In the genomic region with DNA sequence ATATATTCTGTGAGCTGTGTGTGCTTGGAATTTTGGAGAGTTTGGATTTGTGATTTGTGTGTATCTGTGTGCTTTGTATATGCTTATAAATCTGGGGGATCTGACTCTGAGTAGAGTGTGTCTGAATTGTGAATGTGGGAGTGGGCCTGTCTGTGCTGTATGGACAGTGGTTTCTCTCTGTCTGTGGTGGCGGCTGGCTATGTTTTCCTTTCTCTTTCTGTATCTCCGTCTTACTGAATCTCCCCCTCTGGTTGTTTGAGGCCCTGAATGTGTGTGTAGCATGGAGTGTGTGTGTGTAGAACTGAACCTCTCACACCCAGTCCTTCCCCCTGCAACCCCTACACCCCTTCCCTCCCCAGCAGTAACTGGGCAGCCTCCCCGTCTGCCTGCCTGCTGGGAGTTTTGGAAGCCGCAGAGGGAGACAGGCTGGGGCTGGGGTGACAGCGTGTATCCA, we compare ENCODE assay signal across 8 cellular contexts. TPM values are rescaled to one million over a fixed set of nuclear protein-coding genes. Genes with fewer than 3 reads are reported as not detected.
A peak's percentile ranks its signal among the peaks of the same experiment; 100 is the strongest.
DNase-seq lines count a peak whose midpoint lies in the region; ATAC-seq and TF ChIP-seq lines count a peak whose summit lies in the region.

No MANE protein-coding gene starts in this region.

- no peak for DNase-seq in activated T-cell treated with anti-CD3 and anti-CD28 coated beads, Interleukin-2, amount 50 U/mL, for 24 hours
- DNase-seq in activated T-cell treated with anti-CD3 and anti-CD28 coated beads, Interleukin-2, amount 50 U/mL, for 48 hours = no peak
- DNase-seq in effector memory CD8-positive, alpha-beta T cell = no peak
- no peak for DNase-seq in osteocyte (ENCODE audit: extremely low spot score, unreplicated experiment)
- no peak for DNase-seq in activated CD4-positive, alpha-beta T cell treated with anti-CD3 and anti-CD28 coated beads, Interleukin-2, amount 50 U/mL, for 1 hour
- no peak for DNase-seq in activated CD4-positive, alpha-beta T cell treated with anti-CD3 and anti-CD28 coated beads for 36 hours
- no peak for DNase-seq in activated CD4-positive, alpha-beta T cell treated with anti-CD3 and anti-CD28 coated beads for 1 hour

- peaks cover 43% of the 10 kb centered on the region for H3K4me1 Mint-ChIP-seq in activated T-cell treated with anti-CD3 and anti-CD28 coated beads, Interleukin-2, amount 50 U/mL, for 24 hours (ENCODE audit: low read depth)
- H3K4me1 Mint-ChIP-seq in effector memory CD8-positive, alpha-beta T cell (ENCODE audit: low read depth in 2 of 2) = peaks cover 38 to 52% of the 10 kb centered on the region in 2 donors
- peaks cover 63% of the 10 kb centered on the region for H3K4me1 Mint-ChIP-seq in osteocyte (ENCODE audit: unreplicated experiment)
- H3K4me1 Mint-ChIP-seq in activated CD4-positive, alpha-beta T cell treated with anti-CD3 and anti-CD28 coated beads for 36 hours = peaks cover 30% of the 10 kb centered on the region

- intact Hi-C loops in activated CD4-positive, alpha-beta T cell treated with anti-CD3 and anti-CD28 coated beads for 36 hours (cut with DNase I, micrococcal nuclease) = loop anchor here in 1 of 2 experiments (2.0 kb wide), 1 partner anchor 16 kb away; no protein-coding TSS in a partner anchor

- H3K27ac Mint-ChIP-seq in activated T-cell treated with anti-CD3 and anti-CD28 coated beads, Interleukin-2, amount 50 U/mL, for 24 hours = peak overlapping the region; percentile 27
- H3K27ac Mint-ChIP-seq in effector memory CD8-positive, alpha-beta T cell = peak overlapping the region; percentile 3 to 62
- peak overlapping the region; percentile 95 for H3K27ac Mint-ChIP-seq in osteocyte (ENCODE audit: unreplicated experiment)
- no peak overlapping the region for H3K27ac Mint-ChIP-seq in activated CD4-positive, alpha-beta T cell treated with anti-CD3 and anti-CD28 coated beads for 36 hours

- peak; percentile 21 for ATAC-seq in HG03571 (IDR thresholded peaks at IDR 0.05; ENCODE audit: unreplicated experiment)
- peak; percentile 45 for ATAC-seq in effector memory CD8-positive, alpha-beta T cell (replicated peaks)
- ATAC-seq in activated CD4-positive, alpha-beta T cell treated with anti-CD3 and anti-CD28 coated beads for 36 hours = no peak

- TF ChIP-seq CTCF in osteocyte (IDR thresholded peaks at IDR 0.05) = no peak

- H3K4me3 Mint-ChIP-seq in activated T-cell treated with anti-CD3 and anti-CD28 coated beads, Interleukin-2, amount 50 U/mL, for 24 hours = no peak overlapping the region
- H3K4me3 Mint-ChIP-seq in effector memory CD8-positive, alpha-beta T cell = peak overlapping the region; percentile 57 to 98
- peak overlapping the region; percentile 99 for H3K4me3 Mint-ChIP-seq in osteocyte (ENCODE audit: unreplicated experiment)
- H3K4me3 Mint-ChIP-seq in activated CD4-positive, alpha-beta T cell treated with anti-CD3 and anti-CD28 coated beads for 36 hours = no peak overlapping the region

- H3K9me3 Mint-ChIP-seq in activated T-cell treated with anti-CD3 and anti-CD28 coated beads, Interleukin-2, amount 50 U/mL, for 24 hours = no peaks in the 10 kb centered on the region
- H3K9me3 Mint-ChIP-seq in effector memory CD8-positive, alpha-beta T cell = no peaks in the 10 kb centered on the region
- no peaks in the 10 kb centered on the region for H3K9me3 Mint-ChIP-seq in osteocyte (ENCODE audit: unreplicated experiment)
- no peaks in the 10 kb centered on the region for H3K9me3 Mint-ChIP-seq in activated CD4-positive, alpha-beta T cell treated with anti-CD3 and anti-CD28 coated beads for 36 hours (ENCODE audit: low read depth)

- POLR2A ChIA-PET in activated CD4-positive, alpha-beta T cell treated with anti-CD3 and anti-CD28 coated beads for 36 hours (lab: Charles Lee) = no interaction called here

- CTCF ChIA-PET in activated CD4-positive, alpha-beta T cell treated with anti-CD3 and anti-CD28 coated beads for 36 hours (lab: Charles Lee) = interaction anchor here (1.7 kb wide), 1 partner anchor 18 kb away, joined by 3 read pairs; no protein-coding TSS in a partner anchor

- H3K27me3 Mint-ChIP-seq in activated T-cell treated with anti-CD3 and anti-CD28 coated beads, Interleukin-2, amount 50 U/mL, for 24 hours = peaks cover 59% of the 10 kb centered on the region
- peaks cover 6 to 26% of the 10 kb centered on the region in 2 donors for H3K27me3 Mint-ChIP-seq in effector memory CD8-positive, alpha-beta T cell
- H3K27me3 Mint-ChIP-seq in osteocyte (ENCODE audit: unreplicated experiment) = no peaks in the 10 kb centered on the region
- peaks cover 35% of the 10 kb centered on the region for H3K27me3 Mint-ChIP-seq in activated CD4-positive, alpha-beta T cell treated with anti-CD3 and anti-CD28 coated beads for 36 hours

- no peaks in the 10 kb centered on the region for H3K36me3 Mint-ChIP-seq in activated T-cell treated with anti-CD3 and anti-CD28 coated beads, Interleukin-2, amount 50 U/mL, for 24 hours (ENCODE audit: low read depth)
- H3K36me3 Mint-ChIP-seq in effector memory CD8-positive, alpha-beta T cell (ENCODE audit: insufficient read depth) = peaks cover 2% of the 10 kb centered on the region
- H3K36me3 Mint-ChIP-seq in osteocyte (ENCODE audit: unreplicated experiment) = peaks cover 12% of the 10 kb centered on the region
- no peaks in the 10 kb centered on the region for H3K36me3 Mint-ChIP-seq in activated CD4-positive, alpha-beta T cell treated with anti-CD3 and anti-CD28 coated beads for 36 hours (ENCODE audit: low read depth)

RNA-seq across cellular contexts. Expression of a gene that starts 4.7 kb away (rescaled TPM):
- 239 and 259 TPM in 2 replicates for total RNA-seq in osteocyte
- total RNA-seq in activated CD4-positive, alpha-beta T cell treated with anti-CD3 and anti-CD28 coated beads for 36 hours = 1 to 10 TPM in 1 of 2 experiments, under 1 TPM in 1; 0.82 to 1.1 TPM

Comparison
In these comparisons a context has a peak if more than half of its experiments do, and no peak if none do; other contexts are left out.
1. H3K4me3 Mint-ChIP-seq: peak in effector memory CD8-positive, alpha-beta T cell (2 of 2) and osteocyte (single experiment); none in activated T-cell treated with anti-CD3 and anti-CD28 coated beads, Interleukin-2, amount 50 U/mL, for 24 hours (single experiment) and activated CD4-positive, alpha-beta T cell treated with anti-CD3 and anti-CD28 coated beads for 36 hours (single experiment).
2. RNA of a gene that starts 4.7 kb away (total RNA-seq): 239 to 259 TPM in osteocyte; 0.82 to 1.1 TPM in activated CD4-positive, alpha-beta T cell treated with anti-CD3 and anti-CD28 coated beads for 36 hours; every median in the first group is over 100 times any median in the second.